In the genomic region with DNA sequence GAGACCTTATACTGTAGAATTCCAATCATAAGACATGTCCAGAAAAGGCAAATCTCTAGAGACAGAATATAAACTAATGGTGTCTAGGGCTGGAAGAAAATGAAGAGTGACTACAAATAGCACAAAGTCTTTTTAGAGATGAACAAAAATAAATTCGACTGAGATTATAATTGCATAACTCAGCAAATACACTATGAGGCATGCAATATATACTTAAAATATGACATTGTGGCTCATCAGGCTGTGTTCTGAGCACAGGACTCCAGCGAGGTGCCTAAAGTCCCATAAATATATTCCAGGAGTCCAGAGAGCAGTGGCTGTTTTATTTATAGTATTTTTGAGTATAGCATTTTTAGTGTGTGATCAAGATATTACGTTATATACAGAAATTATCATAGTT, we compare ENCODE assay signal across 9 cellular contexts.
"Had no signal": no experiment of that assay in that cellular context is flagged by ENCODE, and none has a peak within 500 bp of the region (broad histone marks: within the 10 kb centered on the region; RNA-seq: fewer than 3 reads in every experiment).

No MANE protein-coding gene starts in this region.

- H3K9me3 ChIP-seq: HAP-1 had no signal

- H3K27ac Mint-ChIP-seq: HFFc6 had no signal

- H3K9ac ChIP-seq: GM23248, KMS-11 had no signal

- H3K4me3 ChIP-seq: GM23248, HAP-1 had no signal

- H3K4me3 Mint-ChIP-seq: HFFc6 had no signal

- H3K9me3 Mint-ChIP-seq: HFFc6 had no signal

- H2AFZ ChIP-seq: GM23248 had no signal

- DNase-seq: GM23248, GOT3, H7, HFFc6, IMR-90, KBM-7 had no signal

- H3K27ac ChIP-seq: GM23248, HL-60, KMS-11 had no signal

- H3K36me3 ChIP-seq: HAP-1 had no signal

- H3K4me2 ChIP-seq: KMS-11 had no signal

- H3K4me1 ChIP-seq: HAP-1 had no signal
